8 cellular contexts compared by ENCODE assay signal in genomic region chr15:85667491-85668424, GRCh38.
DNase-seq lines count a peak whose midpoint lies in the region; ATAC-seq and TF ChIP-seq lines count a peak whose summit lies in the region.

No MANE protein-coding gene starts in this region.

- peak overlapping the region in 1 of 2 donors; percentile 11 for H3K4me3 Mint-ChIP-seq in stimulated activated naive B cell treated with anti-CD40 and anti-IgM and Interleukin-4, amounts not matched to agents 10 μg/mL and 1 μg/mL and 100 μg/mL, for 72 hours

- H3K27me3 ChIP-seq in brain microvascular endothelial cell (replicated peaks): no peaks in the 10 kb centered on the region

- H3K27ac Mint-ChIP-seq in stimulated activated naive B cell treated with anti-CD40 and anti-IgM and Interleukin-4, amounts not matched to agents 10 μg/mL and 1 μg/mL and 100 μg/mL, for 72 hours: peak overlapping the region; percentile 82

- no peaks in the 10 kb centered on the region for H3K27me3 Mint-ChIP-seq in stimulated activated naive B cell treated with anti-CD40 and anti-IgM and Interleukin-4, amounts not matched to agents 10 μg/mL and 1 μg/mL and 100 μg/mL, for 72 hours

- peaks cover 10 to 20% of the 10 kb centered on the region in 2 donors for H3K4me1 Mint-ChIP-seq in stimulated activated naive B cell treated with anti-CD40 and anti-IgM and Interleukin-4, amounts not matched to agents 10 μg/mL and 1 μg/mL and 100 μg/mL, for 72 hours

- peak; percentile 87 for ATAC-seq in GM18858 (IDR thresholded peaks at IDR 0.05; ENCODE audit: unreplicated experiment)
- ATAC-seq in HG03064 (IDR thresholded peaks at IDR 0.05; ENCODE audit: low read depth, unreplicated experiment): peak; percentile 95
- peak; percentile 90 to 94 for ATAC-seq in stimulated activated naive B cell treated with anti-CD40 and anti-IgM and Interleukin-4, amounts not matched to agents 10 μg/mL and 1 μg/mL and 100 μg/mL, for 72 hours (replicated peaks)

- in situ Hi-C loops in ACHN (cut with HindIII; ENCODE audit: low pct_ligation_motif_present, low pct_unique_long_range_greater_than_20kb, low sequenced_read_pairs) (no loop called here), brain microvascular endothelial cell (cut with HindIII; ENCODE audit: low pct_ligation_motif_present, low sequenced_read_pairs) (no loop called here)

- H3K4me3 ChIP-seq in brain microvascular endothelial cell (ENCODE audit: low read depth, low read length): no peak overlapping the region

- H3K36me3 Mint-ChIP-seq in stimulated activated naive B cell treated with anti-CD40 and anti-IgM and Interleukin-4, amounts not matched to agents 10 μg/mL and 1 μg/mL and 100 μg/mL, for 72 hours: peaks cover 46 to 58% of the 10 kb centered on the region in 2 donors

- peak overlapping the region; percentile 93 for H3K27ac ChIP-seq in brain microvascular endothelial cell

- peaks cover 32% of the 10 kb centered on the region for H3K36me3 ChIP-seq in brain microvascular endothelial cell (replicated peaks)

- peak; percentile 95 for DNase-seq in ACHN
- DNase-seq in SIG-M5 (lab: John Stamatoyannopoulos, UW): peak; percentile 22
- DNase-seq in brain microvascular endothelial cell: peak; percentile 99
- peak; percentile 100 for DNase-seq in kidney tubule cell (ENCODE audit: low spot score)
- DNase-seq in stimulated activated naive B cell treated with anti-CD40 and anti-IgM and Interleukin-4, amounts not matched to agents 10 μg/mL and 1 μg/mL and 100 μg/mL, for 72 hours: peak; percentile 24
- no peak for DNase-seq in NCI-H1930 (lab: John Stamatoyannopoulos, UW)

- H3K9me3 Mint-ChIP-seq in stimulated activated naive B cell treated with anti-CD40 and anti-IgM and Interleukin-4, amounts not matched to agents 10 μg/mL and 1 μg/mL and 100 μg/mL, for 72 hours: no peaks in the 10 kb centered on the region

- TF ChIP-seq CTCF in brain microvascular endothelial cell (IDR thresholded peaks at IDR 0.05; ENCODE audit: low read depth, low read length, missing control alignments): no peak

Comparison
In these comparisons a context has a peak if more than half of its experiments do, and no peak if none do; other contexts are left out.
1. DNase-seq: peak in ACHN (single experiment), SIG-M5 (single experiment), brain microvascular endothelial cell (single experiment), kidney tubule cell (single experiment) and stimulated activated naive B cell treated with anti-CD40 and anti-IgM and Interleukin-4, amounts not matched to agents 10 μg/mL and 1 μg/mL and 100 μg/mL, for 72 hours (single experiment); none in NCI-H1930 (0 of 2).
2. Peak in every context shown above with its lines, with median percentiles within 50 percentile points of each other: ATAC-seq.